In genomic region chr3:37766220-37766605, GRCh38 we compare ENCODE assay signal across 1 cellular context.
TF ChIP-seq lines count a peak whose summit lies in the region.

No MANE protein-coding gene starts in this region.

TF ChIP-seq in WTC11, 78 proteins besides CTCF, POLR2A, EP300 and RAD21 (continued from another document):
- TF ChIP-seq, protein P1, sequence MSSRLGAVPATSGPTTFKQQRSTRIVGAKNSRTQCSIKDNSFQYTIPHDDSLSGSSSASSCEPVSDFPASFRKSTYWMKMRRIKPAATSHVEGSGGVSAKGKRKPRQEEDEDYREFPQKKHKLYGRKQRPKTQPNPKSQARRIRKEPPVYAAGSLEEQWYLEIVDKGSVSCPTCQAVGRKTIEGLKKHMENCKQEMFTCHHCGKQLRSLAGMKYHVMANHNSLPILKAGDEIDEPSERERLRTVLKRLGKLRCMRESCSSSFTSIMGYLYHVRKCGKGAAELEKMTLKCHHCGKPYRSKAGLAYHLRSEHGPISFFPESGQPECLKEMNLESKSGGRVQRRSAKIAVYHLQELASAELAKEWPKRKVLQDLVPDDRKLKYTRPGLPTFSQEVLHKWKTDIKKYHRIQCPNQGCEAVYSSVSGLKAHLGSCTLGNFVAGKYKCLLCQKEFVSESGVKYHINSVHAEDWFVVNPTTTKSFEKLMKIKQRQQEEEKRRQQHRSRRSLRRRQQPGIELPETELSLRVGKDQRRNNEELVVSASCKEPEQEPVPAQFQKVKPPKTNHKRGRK (CRISPR knock-in tag; IDR thresholded peaks at IDR 0.05; ENCODE audit: borderline replicate concordance), result no peak
- TF ChIP-seq, protein P2, sequence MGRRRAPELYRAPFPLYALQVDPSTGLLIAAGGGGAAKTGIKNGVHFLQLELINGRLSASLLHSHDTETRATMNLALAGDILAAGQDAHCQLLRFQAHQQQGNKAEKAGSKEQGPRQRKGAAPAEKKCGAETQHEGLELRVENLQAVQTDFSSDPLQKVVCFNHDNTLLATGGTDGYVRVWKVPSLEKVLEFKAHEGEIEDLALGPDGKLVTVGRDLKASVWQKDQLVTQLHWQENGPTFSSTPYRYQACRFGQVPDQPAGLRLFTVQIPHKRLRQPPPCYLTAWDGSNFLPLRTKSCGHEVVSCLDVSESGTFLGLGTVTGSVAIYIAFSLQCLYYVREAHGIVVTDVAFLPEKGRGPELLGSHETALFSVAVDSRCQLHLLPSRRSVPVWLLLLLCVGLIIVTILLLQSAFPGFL (CRISPR knock-in tag; IDR thresholded peaks at IDR 0.05; ENCODE audit: borderline replicate concordance), result no peak
- TF ChIP-seq E2F5 (CRISPR knock-in tag; IDR thresholded peaks at IDR 0.05), result no peak
- TF ChIP-seq ZNF263 (CRISPR knock-in tag; IDR thresholded peaks at IDR 0.05; ENCODE audit: low read depth), result no peak
- no peak for TF ChIP-seq STAT6 (CRISPR knock-in tag; conservative IDR thresholded peaks at IDR 0.05; ENCODE audit: low read depth)
- TF ChIP-seq FOXP1 (CRISPR knock-in tag; IDR thresholded peaks at IDR 0.05; ENCODE audit: borderline replicate concordance), result no peak
- TF ChIP-seq, protein P3, sequence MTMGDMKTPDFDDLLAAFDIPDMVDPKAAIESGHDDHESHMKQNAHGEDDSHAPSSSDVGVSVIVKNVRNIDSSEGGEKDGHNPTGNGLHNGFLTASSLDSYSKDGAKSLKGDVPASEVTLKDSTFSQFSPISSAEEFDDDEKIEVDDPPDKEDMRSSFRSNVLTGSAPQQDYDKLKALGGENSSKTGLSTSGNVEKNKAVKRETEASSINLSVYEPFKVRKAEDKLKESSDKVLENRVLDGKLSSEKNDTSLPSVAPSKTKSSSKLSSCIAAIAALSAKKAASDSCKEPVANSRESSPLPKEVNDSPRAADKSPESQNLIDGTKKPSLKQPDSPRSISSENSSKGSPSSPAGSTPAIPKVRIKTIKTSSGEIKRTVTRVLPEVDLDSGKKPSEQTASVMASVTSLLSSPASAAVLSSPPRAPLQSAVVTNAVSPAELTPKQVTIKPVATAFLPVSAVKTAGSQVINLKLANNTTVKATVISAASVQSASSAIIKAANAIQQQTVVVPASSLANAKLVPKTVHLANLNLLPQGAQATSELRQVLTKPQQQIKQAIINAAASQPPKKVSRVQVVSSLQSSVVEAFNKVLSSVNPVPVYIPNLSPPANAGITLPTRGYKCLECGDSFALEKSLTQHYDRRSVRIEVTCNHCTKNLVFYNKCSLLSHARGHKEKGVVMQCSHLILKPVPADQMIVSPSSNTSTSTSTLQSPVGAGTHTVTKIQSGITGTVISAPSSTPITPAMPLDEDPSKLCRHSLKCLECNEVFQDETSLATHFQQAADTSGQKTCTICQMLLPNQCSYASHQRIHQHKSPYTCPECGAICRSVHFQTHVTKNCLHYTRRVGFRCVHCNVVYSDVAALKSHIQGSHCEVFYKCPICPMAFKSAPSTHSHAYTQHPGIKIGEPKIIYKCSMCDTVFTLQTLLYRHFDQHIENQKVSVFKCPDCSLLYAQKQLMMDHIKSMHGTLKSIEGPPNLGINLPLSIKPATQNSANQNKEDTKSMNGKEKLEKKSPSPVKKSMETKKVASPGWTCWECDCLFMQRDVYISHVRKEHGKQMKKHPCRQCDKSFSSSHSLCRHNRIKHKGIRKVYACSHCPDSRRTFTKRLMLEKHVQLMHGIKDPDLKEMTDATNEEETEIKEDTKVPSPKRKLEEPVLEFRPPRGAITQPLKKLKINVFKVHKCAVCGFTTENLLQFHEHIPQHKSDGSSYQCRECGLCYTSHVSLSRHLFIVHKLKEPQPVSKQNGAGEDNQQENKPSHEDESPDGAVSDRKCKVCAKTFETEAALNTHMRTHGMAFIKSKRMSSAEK (CRISPR knock-in tag; IDR thresholded peaks at IDR 0.05; ENCODE audit: borderline replicate concordance), result no peak
- no peak for TF ChIP-seq SOX15 (CRISPR knock-in tag; IDR thresholded peaks at IDR 0.05)
- no peak for TF ChIP-seq TP53 (CRISPR knock-in tag; IDR thresholded peaks at IDR 0.05)
- no peak for TF ChIP-seq ATF3 (CRISPR knock-in tag; conservative IDR thresholded peaks at IDR 0.05)
- TF ChIP-seq ATF2 (CRISPR knock-in tag; IDR thresholded peaks at IDR 0.05; ENCODE audit: borderline replicate concordance, low read depth), result no peak
- TF ChIP-seq ZBTB43 (CRISPR knock-in tag; IDR thresholded peaks at IDR 0.05), result no peak
- TF ChIP-seq, protein P4, sequence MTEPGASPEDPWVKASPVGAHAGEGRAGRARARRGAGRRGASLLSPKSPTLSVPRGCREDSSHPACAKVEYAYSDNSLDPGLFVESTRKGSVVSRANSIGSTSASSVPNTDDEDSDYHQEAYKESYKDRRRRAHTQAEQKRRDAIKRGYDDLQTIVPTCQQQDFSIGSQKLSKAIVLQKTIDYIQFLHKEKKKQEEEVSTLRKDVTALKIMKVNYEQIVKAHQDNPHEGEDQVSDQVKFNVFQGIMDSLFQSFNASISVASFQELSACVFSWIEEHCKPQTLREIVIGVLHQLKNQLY (CRISPR knock-in tag; IDR thresholded peaks at IDR 0.05), result no peak
TF ChIP-seq in WTC11: peak in this region for 0.
